27 cellular contexts compared by ENCODE assay signal in the genomic region with DNA sequence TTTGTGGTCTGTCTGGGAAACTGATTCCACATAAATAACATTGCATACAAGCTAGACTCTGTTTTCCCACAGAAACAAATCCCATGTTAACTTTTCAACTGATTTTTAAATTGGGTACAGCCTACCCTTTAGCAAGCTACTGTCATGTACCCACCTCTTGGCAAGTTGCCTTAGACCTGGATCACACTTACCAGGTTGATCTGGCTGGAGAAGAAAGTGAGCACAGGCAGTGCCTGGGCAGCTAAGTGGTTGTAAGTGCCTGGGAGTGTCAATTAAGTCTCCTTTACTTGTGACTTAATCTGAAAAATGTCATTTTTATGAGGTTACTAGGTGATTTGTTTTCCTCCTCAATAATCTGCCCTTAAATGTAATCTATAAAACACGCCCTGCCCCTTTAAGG.
"Had no signal": no experiment of that assay in that cellular context is flagged by ENCODE, and none has a peak within 500 bp of the region (broad histone marks: within the 10 kb centered on the region; RNA-seq: fewer than 3 reads in every experiment).

No MANE protein-coding gene starts in this region.

- H3K27ac ChIP-seq: cardiac muscle cell, SK-N-MC, WERI-Rb-1 had no signal

- H3K27me3 ChIP-seq: cardiac muscle cell had no signal

- H3K4me3 ChIP-seq: cardiac muscle cell, K562, SK-N-MC had no signal

- DNase-seq: activated CD4-positive, alpha-beta memory T cell treated with anti-CD3 and anti-CD28 coated beads, Interleukin-2, amount 10 ng/mL, durations not matched to agents 7 days and 5 days; activated CD4-positive, alpha-beta T cell treated with anti-CD3 and anti-CD28 coated beads for 1 hour; activated CD4-positive, alpha-beta T cell treated with anti-CD3 and anti-CD28 coated beads for 48 hours; activated CD4-positive, CD25-positive, alpha-beta regulatory T cell; activated CD8-positive, alpha-beta memory T cell treated with anti-CD3 and anti-CD28 coated beads for 24 hours; activated CD8-positive, alpha-beta memory T cell treated with anti-CD3 and anti-CD28 coated beads, Interleukin-2, amount 10 ng/mL, durations not matched to agents 7 days and 5 days; activated CD8-positive, alpha-beta memory T cell treated with anti-CD3 and anti-CD28 coated beads, Interleukin-2, amount 50 U/mL, for 48 hours; activated effector memory CD4-positive, alpha-beta T cell treated with Interleukin-2 at 50 U/mL for 16 hours; activated naive CD4-positive, alpha-beta T cell treated with anti-CD3 and anti-CD28 coated beads, Interleukin-2, amount 50 U/mL, for 16 hours; activated naive CD8-positive, alpha-beta T cell treated with anti-CD3 and anti-CD28 coated beads for 36 hours; activated T-cell treated with anti-CD3 and anti-CD28 coated beads, Interleukin-2, amount 50 U/mL, for 48 hours; amniotic stem cell; aorta; NCI-H1436 treated with DMSO at 0.1 percent for 48 hours; NCI-H1694 treated with DMSO at 0.1 percent for 48 hours; NCI-H2081; NCI-H345; NCI-H510A; NCI-H526; NCI-H774; OCI-M1; Right ventricle myocardium superior; T1000; WERI-Rb-1 had no signal

- H3K36me3 ChIP-seq: cardiac muscle cell, WERI-Rb-1 had no signal

- ATAC-seq: activated CD8-positive, alpha-beta memory T cell treated with anti-CD3 and anti-CD28 coated beads, Interleukin-2, amount 10 ng/mL, durations not matched to agents 7 days and 5 days; K562 had no signal
